In genomic region chr3:127077068-127077467, GRCh38 we compare ENCODE assay signal across 21 cellular contexts.
"Had no signal": no experiment of that assay in that cellular context is flagged by ENCODE, and none has a peak within 500 bp of the region (broad histone marks: within the 10 kb centered on the region; RNA-seq: fewer than 3 reads in every experiment).

No MANE protein-coding gene starts in this region.

- H3K4me3 Mint-ChIP-seq: activated B cell treated with CpG ODN at 0.5 μM for 24 hours; activated CD4-positive, alpha-beta T cell treated with anti-CD3 and anti-CD28 coated beads for 36 hours; activated naive CD4-positive, alpha-beta T cell treated with anti-CD3 and anti-CD28 coated beads, Interleukin-2, amount 50 U/mL, for 24 hours; brain; naive B cell; neural progenitor cell; stimulated activated naive CD8-positive, alpha-beta T cell treated with anti-CD3 and anti-CD28 coated beads, Interleukin-15, Interleukin-2, amounts not matched to agents 100 ng/mL and 50 ng/mL, for 24 hours had no signal

- H3K27ac Mint-ChIP-seq: activated B cell treated with CpG ODN at 0.5 μM for 24 hours; activated CD4-positive, alpha-beta T cell treated with anti-CD3 and anti-CD28 coated beads for 36 hours; activated naive CD4-positive, alpha-beta T cell treated with anti-CD3 and anti-CD28 coated beads, Interleukin-2, amount 50 U/mL, for 24 hours; neural progenitor cell; progenitor cell of endocrine pancreas; stimulated activated naive CD8-positive, alpha-beta T cell treated with anti-CD3 and anti-CD28 coated beads, Interleukin-15, Interleukin-2, amounts not matched to agents 100 ng/mL and 50 ng/mL, for 24 hours had no signal

- ATAC-seq: activated CD4-positive, alpha-beta T cell treated with anti-CD3 and anti-CD28 coated beads for 36 hours; esophagus mucosa had no signal

- H3K27me3 Mint-ChIP-seq: activated CD4-positive, alpha-beta T cell treated with anti-CD3 and anti-CD28 coated beads for 36 hours; activated naive CD4-positive, alpha-beta T cell treated with anti-CD3 and anti-CD28 coated beads, Interleukin-2, amount 50 U/mL, for 24 hours; stimulated activated naive CD8-positive, alpha-beta T cell treated with anti-CD3 and anti-CD28 coated beads, Interleukin-15, Interleukin-2, amounts not matched to agents 100 ng/mL and 50 ng/mL, for 24 hours had no signal

- H3K4me1 Mint-ChIP-seq: activated naive CD4-positive, alpha-beta T cell treated with anti-CD3 and anti-CD28 coated beads, Interleukin-2, amount 50 U/mL, for 24 hours had no signal

- DNase-seq: activated B cell treated with CpG ODN at 0.5 μM for 24 hours; activated CD4-positive, alpha-beta T cell treated with anti-CD3 and anti-CD28 coated beads for 36 hours; activated CD4-positive, alpha-beta T cell treated with anti-CD3 and anti-CD28 coated beads, Interleukin-2, amount 50 U/mL, for 48 hours; activated CD8-positive, alpha-beta memory T cell treated with anti-CD3 and anti-CD28 coated beads, Interleukin-2, amount 50 U/mL, for 48 hours; activated gamma-delta T cell; activated T-cell treated with anti-CD3 and anti-CD28 coated beads, Interleukin-2, amount 50 U/mL, for 48 hours; caudate nucleus; effector memory CD4-positive, alpha-beta T cell; foreskin melanocyte; hippocampal formation; naive B cell; stimulated activated CD4-positive, alpha-beta T cell treated with anti-CD3 and anti-CD28 coated beads, Interleukin-12 subunit alpha, Interleukin-12 subunit beta, amount 100 ng/mL, for 4 hours; stimulated activated CD4-positive, alpha-beta T cell treated with anti-CD3 and anti-CD28 coated beads, Interleukin-4, amount 100 ng/mL, for 4 hours; substantia nigra; T1000 had no signal

- H3K36me3 Mint-ChIP-seq: activated naive CD4-positive, alpha-beta T cell treated with anti-CD3 and anti-CD28 coated beads, Interleukin-2, amount 50 U/mL, for 24 hours; brain; naive B cell; neural progenitor cell had no signal

- H3K9me3 Mint-ChIP-seq: activated naive CD4-positive, alpha-beta T cell treated with anti-CD3 and anti-CD28 coated beads, Interleukin-2, amount 50 U/mL, for 24 hours; stimulated activated naive CD8-positive, alpha-beta T cell treated with anti-CD3 and anti-CD28 coated beads, Interleukin-15, Interleukin-2, amounts not matched to agents 100 ng/mL and 50 ng/mL, for 24 hours had no signal
